27 cellular contexts compared by ENCODE assay signal in the genomic region with DNA sequence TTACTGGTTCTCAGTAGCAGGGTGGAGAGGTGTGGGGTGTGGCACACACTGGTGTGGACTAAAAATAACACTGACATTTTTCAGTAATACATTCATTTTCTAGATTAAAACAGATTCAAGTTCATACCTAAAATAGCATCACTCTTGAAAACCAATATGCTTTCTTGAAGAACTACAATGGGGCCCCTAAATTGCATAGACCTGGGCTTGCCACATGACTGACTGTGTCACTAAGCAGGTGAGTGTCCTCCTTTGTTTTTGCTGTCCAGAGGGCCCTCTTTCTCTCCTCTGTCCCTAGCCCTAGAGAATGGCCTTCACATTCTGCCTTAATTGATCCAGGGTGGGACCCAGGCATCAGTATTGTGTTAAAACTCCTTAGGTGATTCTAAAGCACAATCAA. TPM values are rescaled to one million over a fixed set of nuclear protein-coding genes. Genes with fewer than 3 reads are reported as not detected.
"Had no signal": no experiment of that assay in that cellular context is flagged by ENCODE, and none has a peak within 500 bp of the region (broad histone marks: within the 10 kb centered on the region; RNA-seq: fewer than 3 reads in every experiment).

No MANE protein-coding gene starts in this region.

- H3K9ac ChIP-seq: SK-N-SH had no signal

- H3K9me3 ChIP-seq: SK-N-SH had no signal

- DNase-seq: KBM-7; MV-4-11; NCI-H1048; NCI-H1105; NCI-H1417; NCI-H146; NCI-H1694 treated with DMSO at 0.1 percent for 48 hours; NCI-H1930; NCI-H2081; NCI-H2107; NCI-H2227 treated with DMSO at 0.1 percent for 48 hours; NCI-H446; NCI-H510A; NCI-H524 treated with DMSO at 0.1 percent for 48 hours; NCI-H69; NCI-H774; NK-92 treated with Interleukin-12 subunit alpha and Interleukin-12 subunit beta, amount 100 ng/mL, for 24 hours; PC-3; SHP77; SK-N-SH; SW 1271; T-cell had no signal

- H3K27ac ChIP-seq: HL-60, RWPE1 had no signal

- H3K4me2 ChIP-seq: SK-N-SH had no signal

- ATAC-seq: Panc1, PC-3, T-cell had no signal

RNA-seq across cellular contexts. Expression of a gene that starts 35.0 kb away (rescaled TPM):
- total RNA-seq: OCI-LY7, SK-MEL-5 had no signal
